In the genomic region with DNA sequence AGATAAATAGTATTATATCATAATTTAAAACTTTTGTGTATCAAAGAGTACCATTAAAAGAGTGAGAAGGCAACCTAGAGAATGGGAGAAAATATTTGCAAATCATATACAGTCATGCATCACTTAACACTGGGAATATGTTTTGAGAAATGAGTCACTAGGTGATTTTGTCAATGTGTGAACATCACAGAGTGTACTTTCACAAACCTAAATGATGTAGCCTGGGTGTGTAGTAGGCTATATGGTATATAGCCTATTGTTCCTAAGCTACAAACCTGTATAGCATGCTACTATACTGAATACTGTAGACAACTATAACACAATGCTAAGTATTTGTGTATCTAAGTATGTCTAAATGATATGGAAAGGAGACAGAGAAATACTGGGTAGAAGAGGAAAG, we compare ENCODE assay signal across 18 cellular contexts.
"Had no signal": no experiment of that assay in that cellular context is flagged by ENCODE, and none has a peak within 500 bp of the region (broad histone marks: within the 10 kb centered on the region; RNA-seq: fewer than 3 reads in every experiment).

No MANE protein-coding gene starts in this region.

- H3K27ac ChIP-seq: colonic mucosa, gastroesophageal sphincter, heart left ventricle, left ventricle myocardium inferior, prostate gland, testis, VCaP had no signal

- DNase-seq: activated CD4-positive, alpha-beta memory T cell treated with anti-CD3 and anti-CD28 coated beads for 36 hours; activated CD4-positive, alpha-beta T cell treated with anti-CD3 and anti-CD28 coated beads for 1 hour; activated effector memory CD4-positive, alpha-beta T cell treated with anti-CD3 and anti-CD28 coated beads, Interleukin-2, amount 50 U/mL, for 16 hours; activated T-cell treated with anti-CD3 and anti-CD28 coated beads, Interleukin-2, amount 50 U/mL, for 1 hour; amygdala; colonic mucosa; endodermal cell; heart left ventricle; kidney; left ventricle myocardium inferior; naive B cell; right cardiac atrium; T-helper 17 cell; testis had no signal

- ATAC-seq: gastroesophageal sphincter, heart left ventricle, mucosa of descending colon, T-helper 17 cell had no signal

- H3K4me1 ChIP-seq: colonic mucosa, gastroesophageal sphincter, heart left ventricle, left ventricle myocardium inferior, prostate gland, testis had no signal

- H3K36me3 ChIP-seq: colonic mucosa, gastroesophageal sphincter, heart left ventricle, left ventricle myocardium inferior, prostate gland had no signal

- H3K9me3 ChIP-seq: colonic mucosa, gastroesophageal sphincter, heart left ventricle, left ventricle myocardium inferior, mucosa of descending colon, prostate gland, testis had no signal

- H3K27me3 ChIP-seq: colonic mucosa, gastroesophageal sphincter, heart left ventricle, testis had no signal

- FAIRE-seq: kidney had no signal

- H3K4me3 ChIP-seq: colonic mucosa, gastroesophageal sphincter, heart left ventricle, left ventricle myocardium inferior, mucosa of descending colon, prostate gland, testis had no signal
